Comparison of ENCODE assay signal across 37 cellular contexts in genomic region chr7:113891031-113891350, GRCh38. TPM values are rescaled to one million over a fixed set of nuclear protein-coding genes. Genes with fewer than 3 reads are reported as not detected.
"Had no signal": no experiment of that assay in that cellular context is flagged by ENCODE, and none has a peak within 500 bp of the region (broad histone marks: within the 10 kb centered on the region; RNA-seq: fewer than 3 reads in every experiment).

No MANE protein-coding gene starts in this region.

- H3K4me2 ChIP-seq: hepatocyte had no signal

- H3K27ac Mint-ChIP-seq: activated CD4-positive, alpha-beta T cell treated with anti-CD3 and anti-CD28 coated beads, Interleukin-2, amount 10 ng/mL, durations not matched to agents 7 days and 5 days; activated CD8-positive, alpha-beta T cell treated with anti-CD3 and anti-CD28 coated beads, Interleukin-2, amount 10 ng/mL, durations not matched to agents 7 days and 5 days; activated naive CD4-positive, alpha-beta T cell treated with anti-CD3 and anti-CD28 coated beads, Interleukin-2, amount 50 U/mL, for 24 hours; effector memory CD8-positive, alpha-beta T cell; immature natural killer cell; naive B cell; progenitor cell of endocrine pancreas; stimulated activated naive CD8-positive, alpha-beta T cell treated with anti-CD3 and anti-CD28 coated beads, Interleukin-15, Interleukin-2, amounts not matched to agents 100 ng/mL and 50 ng/mL, for 24 hours; T-cell; T-helper 2 cell treated with Interferon-gamma antibody and Interleukin-4, amounts not matched to agents 5 μg/mL and 100 μg/mL, for 36 hours had no signal

- H3K4me1 Mint-ChIP-seq: activated CD4-positive, alpha-beta T cell treated with anti-CD3 and anti-CD28 coated beads, Interleukin-2, amount 10 ng/mL, durations not matched to agents 7 days and 5 days; activated naive CD4-positive, alpha-beta T cell treated with anti-CD3 and anti-CD28 coated beads, Interleukin-2, amount 50 U/mL, for 24 hours; central memory CD8-positive, alpha-beta T cell; immature natural killer cell; naive B cell; neural crest cell; T-cell had no signal

- H3K36me3 Mint-ChIP-seq: activated naive CD4-positive, alpha-beta T cell treated with anti-CD3 and anti-CD28 coated beads, Interleukin-2, amount 50 U/mL, for 24 hours; immature natural killer cell; naive B cell; T-cell had no signal

- H3K9me3 Mint-ChIP-seq: activated naive CD4-positive, alpha-beta T cell treated with anti-CD3 and anti-CD28 coated beads, Interleukin-2, amount 50 U/mL, for 24 hours; central memory CD8-positive, alpha-beta T cell; neural crest cell; T-helper 2 cell treated with Interferon-gamma antibody and Interleukin-4, amounts not matched to agents 5 μg/mL and 100 μg/mL, for 36 hours had no signal

- H3K36me3 ChIP-seq: brain microvascular endothelial cell, colonic mucosa, lower lobe of right lung, right atrium auricular region, thyroid gland, upper lobe of right lung, WERI-Rb-1 had no signal

- H3K9me3 ChIP-seq: colonic mucosa, lower lobe of right lung, right atrium auricular region, thyroid gland, upper lobe of right lung had no signal

- H2AFZ ChIP-seq: hepatocyte had no signal

- H3K4me3 ChIP-seq: colonic mucosa, dorsolateral prefrontal cortex, hepatocyte, lower lobe of right lung, right atrium auricular region, thyroid gland, upper lobe of right lung had no signal

- H3K4me3 Mint-ChIP-seq: activated CD4-positive, alpha-beta T cell treated with anti-CD3 and anti-CD28 coated beads, Interleukin-2, amount 10 ng/mL, durations not matched to agents 7 days and 5 days; activated CD8-positive, alpha-beta T cell treated with anti-CD3 and anti-CD28 coated beads, Interleukin-2, amount 10 ng/mL, durations not matched to agents 7 days and 5 days; activated naive CD4-positive, alpha-beta T cell treated with anti-CD3 and anti-CD28 coated beads, Interleukin-2, amount 50 U/mL, for 24 hours; central memory CD8-positive, alpha-beta T cell; effector memory CD8-positive, alpha-beta T cell; immature natural killer cell; naive B cell; neural crest cell; stimulated activated naive CD8-positive, alpha-beta T cell treated with anti-CD3 and anti-CD28 coated beads, Interleukin-15, Interleukin-2, amounts not matched to agents 100 ng/mL and 50 ng/mL, for 24 hours; T-cell; T-helper 2 cell treated with Interferon-gamma antibody and Interleukin-4, amounts not matched to agents 5 μg/mL and 100 μg/mL, for 36 hours had no signal

- H3K27me3 ChIP-seq: brain microvascular endothelial cell, colonic mucosa, dorsolateral prefrontal cortex, hepatocyte, right atrium auricular region, thyroid gland, upper lobe of right lung had no signal

- H3K4me1 ChIP-seq: colonic mucosa, lower lobe of right lung, thyroid gland, upper lobe of right lung had no signal

- H3K27ac ChIP-seq: brain microvascular endothelial cell, colonic mucosa, dorsolateral prefrontal cortex, hepatocyte, lower lobe of right lung, right atrium auricular region, thyroid gland, upper lobe of right lung, WERI-Rb-1 had no signal

- FAIRE-seq: TTC549 had no signal

- DNase-seq: activated CD4-positive, alpha-beta T cell treated with anti-CD3 and anti-CD28 coated beads, Interleukin-2, amount 10 ng/mL, durations not matched to agents 7 days and 5 days; activated CD4-positive, CD25-positive, alpha-beta regulatory T cell treated with anti-CD3 and anti-CD28 coated beads, Interleukin-2, amount 50 U/mL, for 72 hours; activated CD8-positive, alpha-beta T cell treated with anti-CD3 and anti-CD28 coated beads, Interleukin-2, amount 10 ng/mL, durations not matched to agents 7 days and 5 days; activated gamma-delta T cell treated with Interleukin-2 at 50 U/mL for 16 hours; anterior cingulate cortex; colonic mucosa; dorsolateral prefrontal cortex; effector memory CD8-positive, alpha-beta T cell; foreskin melanocyte; glutamatergic neuron; immature natural killer cell; lower lobe of right lung; naive B cell; occipital lobe; stimulated activated CD4-positive, alpha-beta T cell treated with anti-CD3 and anti-CD28 coated beads, Interleukin-12 subunit alpha, Interleukin-12 subunit beta, amount 100 ng/mL, for 4 hours; stimulated activated CD4-positive, alpha-beta T cell treated with anti-CD3 and anti-CD28 coated beads, Interleukin-4, amount 100 ng/mL, for 4 hours; substantia nigra; T-cell; thyroid gland; upper lobe of right lung; WERI-Rb-1 had no signal

- H3K27me3 Mint-ChIP-seq: activated CD4-positive, alpha-beta T cell treated with anti-CD3 and anti-CD28 coated beads, Interleukin-2, amount 10 ng/mL, durations not matched to agents 7 days and 5 days; activated naive CD4-positive, alpha-beta T cell treated with anti-CD3 and anti-CD28 coated beads, Interleukin-2, amount 50 U/mL, for 24 hours; central memory CD8-positive, alpha-beta T cell; effector memory CD8-positive, alpha-beta T cell; naive B cell; stimulated activated naive CD8-positive, alpha-beta T cell treated with anti-CD3 and anti-CD28 coated beads, Interleukin-15, Interleukin-2, amounts not matched to agents 100 ng/mL and 50 ng/mL, for 24 hours; T-cell had no signal

- ATAC-seq: activated CD8-positive, alpha-beta T cell treated with anti-CD3 and anti-CD28 coated beads, Interleukin-2, amount 10 ng/mL, durations not matched to agents 7 days and 5 days; effector memory CD8-positive, alpha-beta T cell; left lobe of liver; lower lobe of right lung; T-cell; upper lobe of right lung had no signal

RNA-seq across cellular contexts. Expression of gene PPP1R3A, which starts 27.8 kb away (rescaled TPM):
- total RNA-seq: activated CD4-positive, alpha-beta T cell treated with anti-CD3 and anti-CD28 coated beads, Interleukin-2, amount 10 ng/mL, durations not matched to agents 7 days and 5 days; activated CD8-positive, alpha-beta T cell treated with anti-CD3 and anti-CD28 coated beads, Interleukin-2, amount 10 ng/mL, durations not matched to agents 7 days and 5 days; colonic mucosa; epithelial cell of proximal tubule; fibroblast of lung; kidney epithelial cell; left lobe of liver; mesenteric fat pad; mucosa of gallbladder; neural crest cell; occipital lobe; progenitor cell of endocrine pancreas; T-cell; thyroid gland; upper lobe of right lung had no signal
- polyA plus RNA-seq: fibroblast of lung, hepatocyte, immature natural killer cell had no signal
